In genomic region chr3:13415236-13416001, GRCh38 we compare ENCODE assay signal across 1 cellular context.
TF ChIP-seq lines count a peak whose summit lies in the region.

No MANE protein-coding gene starts in this region.

TF ChIP-seq in H1, 55 proteins besides CTCF, POLR2A, EP300 and RAD21 (continued from another document):
- TF ChIP-seq, protein P1, sequence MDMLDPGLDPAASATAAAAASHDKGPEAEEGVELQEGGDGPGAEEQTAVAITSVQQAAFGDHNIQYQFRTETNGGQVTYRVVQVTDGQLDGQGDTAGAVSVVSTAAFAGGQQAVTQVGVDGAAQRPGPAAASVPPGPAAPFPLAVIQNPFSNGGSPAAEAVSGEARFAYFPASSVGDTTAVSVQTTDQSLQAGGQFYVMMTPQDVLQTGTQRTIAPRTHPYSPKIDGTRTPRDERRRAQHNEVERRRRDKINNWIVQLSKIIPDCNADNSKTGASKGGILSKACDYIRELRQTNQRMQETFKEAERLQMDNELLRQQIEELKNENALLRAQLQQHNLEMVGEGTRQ (IDR thresholded peaks at IDR 0.05; ENCODE audit: low read length) = no peak
- TF ChIP-seq SP4 (IDR thresholded peaks at IDR 0.05; ENCODE audit: low read length) (no peak), NRF1 (IDR thresholded peaks at IDR 0.05; ENCODE audit: low read depth, low read length) (no peak), SIRT6 (IDR thresholded peaks at IDR 0.05; ENCODE audit: low read length) (no peak), ASH2L (IDR thresholded peaks at IDR 0.05; ENCODE audit: low read length) (no peak)
